1 cellular context compared by ENCODE assay signal in genomic region chr5:180343110-180343845, GRCh38.
TF ChIP-seq lines count a peak whose summit lies in the region.

No MANE protein-coding gene starts in this region.

TF ChIP-seq in WTC11, 78 proteins besides CTCF, POLR2A, EP300 and RAD21 (continued from another document):
- TF ChIP-seq, protein P1, sequence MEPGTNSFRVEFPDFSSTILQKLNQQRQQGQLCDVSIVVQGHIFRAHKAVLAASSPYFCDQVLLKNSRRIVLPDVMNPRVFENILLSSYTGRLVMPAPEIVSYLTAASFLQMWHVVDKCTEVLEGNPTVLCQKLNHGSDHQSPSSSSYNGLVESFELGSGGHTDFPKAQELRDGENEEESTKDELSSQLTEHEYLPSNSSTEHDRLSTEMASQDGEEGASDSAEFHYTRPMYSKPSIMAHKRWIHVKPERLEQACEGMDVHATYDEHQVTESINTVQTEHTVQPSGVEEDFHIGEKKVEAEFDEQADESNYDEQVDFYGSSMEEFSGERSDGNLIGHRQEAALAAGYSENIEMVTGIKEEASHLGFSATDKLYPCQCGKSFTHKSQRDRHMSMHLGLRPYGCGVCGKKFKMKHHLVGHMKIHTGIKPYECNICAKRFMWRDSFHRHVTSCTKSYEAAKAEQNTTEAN (CRISPR knock-in tag; IDR thresholded peaks at IDR 0.05) = no peak
- TF ChIP-seq ZNF219 (CRISPR knock-in tag; IDR thresholded peaks at IDR 0.05; ENCODE audit: borderline replicate concordance) = no peak
- peak; percentile 52; the same call in 1 of the 2 replicates for TF ChIP-seq MAX (CRISPR knock-in tag; IDR thresholded peaks at IDR 0.05)
- TF ChIP-seq, protein P2, sequence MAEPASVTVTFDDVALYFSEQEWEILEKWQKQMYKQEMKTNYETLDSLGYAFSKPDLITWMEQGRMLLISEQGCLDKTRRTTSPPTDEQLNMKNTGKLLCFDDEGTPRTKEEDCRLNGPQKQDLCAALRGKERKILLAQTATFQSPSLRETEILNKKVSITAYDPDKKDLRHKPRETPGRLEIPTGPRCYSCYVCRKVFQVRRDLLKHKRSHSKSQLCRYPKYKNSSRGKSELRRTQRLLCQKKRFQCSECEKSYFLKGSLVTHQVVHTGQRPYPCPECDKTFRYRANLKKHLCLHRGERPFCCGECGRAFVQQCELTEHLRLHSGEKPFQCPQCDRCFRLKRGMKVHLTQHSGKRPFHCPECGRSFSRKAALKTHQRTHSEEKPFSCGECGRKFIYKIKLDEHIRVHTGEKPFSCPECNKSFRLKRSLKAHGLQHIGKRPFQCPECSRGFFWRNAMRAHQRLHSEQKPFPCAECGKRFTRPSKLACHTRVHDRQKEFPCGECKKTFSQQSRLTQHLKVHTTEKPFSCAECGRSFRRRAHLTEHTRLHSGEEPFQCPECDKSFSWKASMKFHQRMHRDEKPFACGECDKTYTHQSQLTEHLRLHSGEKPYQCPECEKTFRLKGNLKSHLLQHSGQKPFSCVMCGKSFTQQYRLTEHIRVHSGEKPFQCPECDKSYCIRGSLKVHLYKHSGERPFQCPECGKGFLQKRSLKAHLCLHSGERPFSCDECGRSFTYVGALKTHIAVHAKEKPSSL (CRISPR knock-in tag; conservative IDR thresholded peaks at IDR 0.05) = no peak
- TF ChIP-seq ETV6 (CRISPR knock-in tag; IDR thresholded peaks at IDR 0.05) = no peak
- no peak for TF ChIP-seq HMGA2 (CRISPR knock-in tag; IDR thresholded peaks at IDR 0.05)
- no peak for TF ChIP-seq ERG (CRISPR knock-in tag; IDR thresholded peaks at IDR 0.05)
- TF ChIP-seq, protein P3, sequence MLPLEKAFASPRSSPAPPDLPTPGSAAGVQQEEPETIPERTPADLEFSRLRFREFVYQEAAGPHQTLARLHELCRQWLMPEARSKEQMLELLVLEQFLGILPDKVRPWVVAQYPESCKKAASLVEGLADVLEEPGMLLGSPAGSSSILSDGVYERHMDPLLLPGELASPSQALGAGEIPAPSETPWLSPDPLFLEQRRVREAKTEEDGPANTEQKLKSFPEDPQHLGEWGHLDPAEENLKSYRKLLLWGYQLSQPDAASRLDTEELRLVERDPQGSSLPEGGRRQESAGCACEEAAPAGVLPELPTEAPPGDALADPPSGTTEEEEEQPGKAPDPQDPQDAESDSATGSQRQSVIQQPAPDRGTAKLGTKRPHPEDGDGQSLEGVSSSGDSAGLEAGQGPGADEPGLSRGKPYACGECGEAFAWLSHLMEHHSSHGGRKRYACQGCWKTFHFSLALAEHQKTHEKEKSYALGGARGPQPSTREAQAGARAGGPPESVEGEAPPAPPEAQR (CRISPR knock-in tag; IDR thresholded peaks at IDR 0.05) = no peak
- TF ChIP-seq ZNF396 (CRISPR knock-in tag; IDR thresholded peaks at IDR 0.05; ENCODE audit: borderline replicate concordance) = no peak
- TF ChIP-seq ATF2 (CRISPR knock-in tag; IDR thresholded peaks at IDR 0.05; ENCODE audit: borderline replicate concordance, low read depth) = no peak
- no peak for TF ChIP-seq CBFB (CRISPR knock-in tag; IDR thresholded peaks at IDR 0.05; ENCODE audit: low read depth)
- TF ChIP-seq FOXK1 (CRISPR knock-in tag; IDR thresholded peaks at IDR 0.05) = no peak; the same call in 1 of the 2 replicates
- no peak for TF ChIP-seq ZNF512 (CRISPR knock-in tag; IDR thresholded peaks at IDR 0.05; ENCODE audit: borderline replicate concordance)
- TF ChIP-seq, protein P4, sequence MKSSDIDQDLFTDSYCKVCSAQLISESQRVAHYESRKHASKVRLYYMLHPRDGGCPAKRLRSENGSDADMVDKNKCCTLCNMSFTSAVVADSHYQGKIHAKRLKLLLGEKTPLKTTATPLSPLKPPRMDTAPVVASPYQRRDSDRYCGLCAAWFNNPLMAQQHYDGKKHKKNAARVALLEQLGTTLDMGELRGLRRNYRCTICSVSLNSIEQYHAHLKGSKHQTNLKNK (CRISPR knock-in tag; IDR thresholded peaks at IDR 0.05) = no peak
- no peak for TF ChIP-seq ZNF232 (CRISPR knock-in tag; IDR thresholded peaks at IDR 0.05)
- no peak for TF ChIP-seq CREB1 (CRISPR knock-in tag; IDR thresholded peaks at IDR 0.05)
- no peak for TF ChIP-seq NR3C1 (CRISPR knock-in tag; conservative IDR thresholded peaks at IDR 0.05; ENCODE audit: low read depth)
- TF ChIP-seq ZNF423 (CRISPR knock-in tag; IDR thresholded peaks at IDR 0.05) = peak; percentile 72
- TF ChIP-seq TP53 (CRISPR knock-in tag; IDR thresholded peaks at IDR 0.05) = no peak
- TF ChIP-seq ZBTB21 (CRISPR knock-in tag; IDR thresholded peaks at IDR 0.05; ENCODE audit: borderline replicate concordance) = no peak
TF ChIP-seq in WTC11: peak in this region for 8.
